ENCODE assay signal across 1 cellular context in the genomic region with DNA sequence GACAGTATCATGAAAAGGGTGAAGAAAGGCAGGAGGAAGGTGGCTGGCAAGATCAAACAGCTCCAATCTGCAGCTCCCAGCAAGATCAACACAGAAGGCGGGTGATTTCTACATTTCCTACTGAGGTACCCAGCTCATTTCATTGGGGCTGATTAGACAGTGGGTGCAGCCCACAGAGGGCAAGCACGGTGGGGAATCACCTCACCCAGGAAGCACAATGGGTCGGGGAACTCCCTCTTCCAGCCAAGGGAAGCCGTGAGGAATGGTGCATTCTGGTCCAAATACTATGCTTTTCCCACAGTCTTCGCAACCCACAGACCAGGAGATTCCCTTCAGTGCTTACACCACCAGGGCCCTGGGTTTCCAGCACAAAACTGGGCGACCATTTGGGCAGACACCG.
TF ChIP-seq lines count a peak whose summit lies in the region.

No MANE protein-coding gene starts in this region.

TF ChIP-seq in H1, 55 proteins besides CTCF, POLR2A, EP300 and RAD21:
- TF ChIP-seq POLR2AphosphoS5 (IDR thresholded peaks at IDR 0.05; ENCODE audit: low read depth, low read length) (no peak), KDM1A (IDR thresholded peaks at IDR 0.05; ENCODE audit: borderline replicate concordance, low read length) (no peak), PHF8 (conservative IDR thresholded peaks at IDR 0.05; ENCODE audit: low read depth, low read length) (no peak), POU5F1 (IDR thresholded peaks at IDR 0.05; ENCODE audit: low read depth, low read length) (no peak), RFX5 (IDR thresholded peaks at IDR 0.05; ENCODE audit: borderline replicate concordance, low read depth, low read length) (no peak), GTF2F1 (IDR thresholded peaks at IDR 0.05; ENCODE audit: borderline replicate concordance, low read depth, low read length) (no peak), SP1 (IDR thresholded peaks at IDR 0.05; ENCODE audit: low read depth, low read length) (no peak), GABPA (IDR thresholded peaks at IDR 0.05; ENCODE audit: borderline replicate concordance, insufficient read depth, low read length) (no peak), CBX8 (IDR thresholded peaks at IDR 0.05; ENCODE audit: borderline replicate concordance, low read depth, low read length) (no peak), USF2 (IDR thresholded peaks at IDR 0.05; ENCODE audit: low read length) (no peak), SIX5 (IDR thresholded peaks at IDR 0.05; ENCODE audit: low read depth, low read length) (no peak), NRF1 (IDR thresholded peaks at IDR 0.05; ENCODE audit: low read depth, low read length) (no peak), TCF12 (IDR thresholded peaks at IDR 0.05; ENCODE audit: low read depth, low read length) (no peak)
- TF ChIP-seq, protein P1, sequence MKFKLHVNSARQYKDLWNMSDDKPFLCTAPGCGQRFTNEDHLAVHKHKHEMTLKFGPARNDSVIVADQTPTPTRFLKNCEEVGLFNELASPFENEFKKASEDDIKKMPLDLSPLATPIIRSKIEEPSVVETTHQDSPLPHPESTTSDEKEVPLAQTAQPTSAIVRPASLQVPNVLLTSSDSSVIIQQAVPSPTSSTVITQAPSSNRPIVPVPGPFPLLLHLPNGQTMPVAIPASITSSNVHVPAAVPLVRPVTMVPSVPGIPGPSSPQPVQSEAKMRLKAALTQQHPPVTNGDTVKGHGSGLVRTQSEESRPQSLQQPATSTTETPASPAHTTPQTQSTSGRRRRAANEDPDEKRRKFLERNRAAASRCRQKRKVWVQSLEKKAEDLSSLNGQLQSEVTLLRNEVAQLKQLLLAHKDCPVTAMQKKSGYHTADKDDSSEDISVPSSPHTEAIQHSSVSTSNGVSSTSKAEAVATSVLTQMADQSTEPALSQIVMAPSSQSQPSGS (IDR thresholded peaks at IDR 0.05; ENCODE audit: low read length): no peak
- TF ChIP-seq, protein P2, sequence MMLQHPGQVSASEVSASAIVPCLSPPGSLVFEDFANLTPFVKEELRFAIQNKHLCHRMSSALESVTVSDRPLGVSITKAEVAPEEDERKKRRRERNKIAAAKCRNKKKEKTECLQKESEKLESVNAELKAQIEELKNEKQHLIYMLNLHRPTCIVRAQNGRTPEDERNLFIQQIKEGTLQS (IDR thresholded peaks at IDR 0.05; ENCODE audit: insufficient read depth, low read depth, low read length): no peak
